1 cellular context compared by ENCODE assay signal in the genomic region with DNA sequence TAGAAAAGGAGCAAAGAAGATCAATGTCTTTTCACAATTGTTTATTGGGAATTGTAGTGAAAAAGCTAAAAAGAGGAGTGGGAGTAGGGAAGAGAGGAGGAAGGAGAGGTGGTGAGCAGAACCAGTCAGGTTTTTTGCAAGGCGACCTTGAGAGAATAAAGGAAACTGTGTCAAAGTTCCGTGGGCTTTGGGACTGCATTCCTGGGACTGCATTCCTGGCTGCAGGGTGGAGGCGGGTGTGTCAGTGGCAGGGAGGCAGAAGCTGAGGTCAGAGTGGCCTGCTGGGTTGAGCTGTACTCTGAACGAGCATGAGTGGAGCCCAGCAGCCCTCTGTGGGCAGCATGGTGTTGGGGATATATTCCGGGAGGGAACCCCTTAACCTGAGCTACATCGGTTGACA.
TF ChIP-seq lines count a peak whose summit lies in the region.

No MANE protein-coding gene starts in this region.

TF ChIP-seq in SK-N-SH, 30 proteins besides CTCF, POLR2A, EP300 and RAD21 (continued from another document):
- TF ChIP-seq ZBTB33 (IDR thresholded peaks at IDR 0.05; ENCODE audit: borderline replicate concordance, low read depth) (no peak), NFIC (IDR thresholded peaks at IDR 0.05; ENCODE audit: borderline replicate concordance) (no peak), POLR2AphosphoS5 (IDR thresholded peaks at IDR 0.05; ENCODE audit: low read depth, low read length) (no peak), FOXM1 (IDR thresholded peaks at IDR 0.05; ENCODE audit: low read depth) (no peak), ELF1 (IDR thresholded peaks at IDR 0.05) (no peak), SMC3 (IDR thresholded peaks at IDR 0.05; ENCODE audit: low read depth, low read length) (no peak), TEAD4 (IDR thresholded peaks at IDR 0.05; ENCODE audit: borderline replicate concordance, insufficient read depth) (no peak), MXI1 (IDR thresholded peaks at IDR 0.05; ENCODE audit: low read depth, low read length) (no peak), SIN3A (IDR thresholded peaks at IDR 0.05; ENCODE audit: borderline replicate concordance, low read depth, low read length) (no peak)
- TF ChIP-seq, protein P1, sequence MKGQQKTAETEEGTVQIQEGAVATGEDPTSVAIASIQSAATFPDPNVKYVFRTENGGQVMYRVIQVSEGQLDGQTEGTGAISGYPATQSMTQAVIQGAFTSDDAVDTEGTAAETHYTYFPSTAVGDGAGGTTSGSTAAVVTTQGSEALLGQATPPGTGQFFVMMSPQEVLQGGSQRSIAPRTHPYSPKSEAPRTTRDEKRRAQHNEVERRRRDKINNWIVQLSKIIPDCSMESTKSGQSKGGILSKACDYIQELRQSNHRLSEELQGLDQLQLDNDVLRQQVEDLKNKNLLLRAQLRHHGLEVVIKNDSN (IDR thresholded peaks at IDR 0.05; ENCODE audit: borderline replicate concordance, low read depth): no peak
